1 cellular context compared by ENCODE assay signal in genomic region chr2:77767388-77768076, GRCh38.
A peak's percentile ranks its signal among the peaks of the same experiment; 100 is the strongest.
TF ChIP-seq lines count a peak whose summit lies in the region.

No MANE protein-coding gene starts in this region.

TF ChIP-seq in HepG2, 621 proteins besides CTCF, POLR2A, EP300 and RAD21 (continued from another document):
- TF ChIP-seq ZNF687 (CRISPR knock-in tag; IDR thresholded peaks at IDR 0.05) (peak; percentile 18; the same call in 1 of the 2 replicates), SCMH1 (CRISPR knock-in tag; IDR thresholded peaks at IDR 0.05; ENCODE audit: borderline replicate concordance) (no peak)
- TF ChIP-seq, protein P1, sequence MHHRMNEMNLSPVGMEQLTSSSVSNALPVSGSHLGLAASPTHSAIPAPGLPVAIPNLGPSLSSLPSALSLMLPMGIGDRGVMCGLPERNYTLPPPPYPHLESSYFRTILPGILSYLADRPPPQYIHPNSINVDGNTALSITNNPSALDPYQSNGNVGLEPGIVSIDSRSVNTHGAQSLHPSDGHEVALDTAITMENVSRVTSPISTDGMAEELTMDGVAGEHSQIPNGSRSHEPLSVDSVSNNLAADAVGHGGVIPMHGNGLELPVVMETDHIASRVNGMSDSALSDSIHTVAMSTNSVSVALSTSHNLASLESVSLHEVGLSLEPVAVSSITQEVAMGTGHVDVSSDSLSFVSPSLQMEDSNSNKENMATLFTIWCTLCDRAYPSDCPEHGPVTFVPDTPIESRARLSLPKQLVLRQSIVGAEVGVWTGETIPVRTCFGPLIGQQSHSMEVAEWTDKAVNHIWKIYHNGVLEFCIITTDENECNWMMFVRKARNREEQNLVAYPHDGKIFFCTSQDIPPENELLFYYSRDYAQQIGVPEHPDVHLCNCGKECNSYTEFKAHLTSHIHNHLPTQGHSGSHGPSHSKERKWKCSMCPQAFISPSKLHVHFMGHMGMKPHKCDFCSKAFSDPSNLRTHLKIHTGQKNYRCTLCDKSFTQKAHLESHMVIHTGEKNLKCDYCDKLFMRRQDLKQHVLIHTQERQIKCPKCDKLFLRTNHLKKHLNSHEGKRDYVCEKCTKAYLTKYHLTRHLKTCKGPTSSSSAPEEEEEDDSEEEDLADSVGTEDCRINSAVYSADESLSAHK (CRISPR knock-in tag; IDR thresholded peaks at IDR 0.05; ENCODE audit: borderline replicate concordance): no peak
